Comparison of ENCODE assay signal across 8 cellular contexts in the genomic region with DNA sequence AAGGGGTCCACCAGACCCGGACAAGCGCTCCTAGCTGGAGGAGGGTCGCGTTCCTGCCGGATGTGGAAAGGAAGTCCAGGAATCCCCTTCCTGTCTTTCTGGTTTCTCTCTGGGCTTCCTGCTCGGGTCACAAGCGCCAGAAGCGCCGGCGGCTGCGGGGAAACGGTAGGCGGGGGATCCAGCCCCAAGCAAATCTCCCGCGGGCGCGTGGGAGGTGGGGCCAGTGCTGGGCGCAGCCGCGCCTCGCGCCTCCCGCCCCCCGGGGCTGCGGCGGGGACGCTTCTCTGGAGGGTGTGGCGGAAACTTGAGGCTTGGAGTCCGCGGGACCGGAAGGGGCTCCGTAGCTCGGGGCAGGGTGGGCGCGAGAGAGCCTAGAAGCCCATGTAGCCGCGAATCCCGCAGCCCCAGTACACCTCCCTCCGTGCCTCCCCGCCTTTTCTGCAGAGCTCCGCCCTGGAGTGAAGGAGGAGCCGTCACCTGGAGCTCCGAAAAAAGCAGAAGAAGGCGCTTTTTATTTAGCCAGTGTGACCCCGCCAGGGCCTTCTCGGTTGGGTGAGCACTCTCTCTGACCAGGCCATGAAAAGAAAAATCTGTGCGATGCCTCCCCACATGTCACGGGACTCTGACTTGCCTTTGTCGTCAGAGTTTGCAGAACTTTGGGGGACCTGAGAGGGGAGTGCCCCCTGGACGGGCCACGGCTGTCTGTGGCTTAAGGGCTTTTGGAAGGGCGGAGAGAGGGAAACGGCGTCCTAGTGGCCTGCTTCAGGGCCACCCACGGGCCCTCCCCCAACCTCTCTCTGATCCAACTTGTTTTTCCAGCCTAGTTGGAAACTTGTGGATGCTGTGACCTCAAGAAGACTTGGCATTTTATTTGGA. TPM values are rescaled to one million over a fixed set of nuclear protein-coding genes. Genes with fewer than 3 reads are reported as not detected.
DNase-seq lines count a peak whose midpoint lies in the region; ATAC-seq and TF ChIP-seq lines count a peak whose summit lies in the region.

No MANE protein-coding gene starts in this region.

- CTCF ChIA-PET in T-cell (lab: Charles Lee), result interaction anchor here (0.5 to 2.7 kb wide), 19 partner anchors 8 to 694 kb away, joined by 3 to 26 read pairs (median 4); a partner anchor contains a TSS

- TF ChIP-seq CTCF in GM12865 (IDR thresholded peaks at IDR 0.05; ENCODE audit: insufficient read depth, low read depth, low read length, missing control alignments), result no peak
- no peak for TF ChIP-seq CTCF in vagina (IDR thresholded peaks at IDR 0.05)

- ATAC-seq in HG02571 (IDR thresholded peaks at IDR 0.05; ENCODE audit: unreplicated experiment) (peak; percentile 65), T-cell (replicated peaks in 1 of 4) (peak; percentile 76 to 80 (median 78)), right cardiac atrium (peak; percentile 98)

- TF ChIP-seq POLR2A in vagina (IDR thresholded peaks at IDR 0.05), result peak in 1 of 2 donors; percentile 29

- intact Hi-C loops in right cardiac atrium (cut with DNase I) (loop anchor here in 1 of 4 donors (10.0 kb wide), 1 partner anchor 57 kb away; no protein-coding TSS in a partner anchor), vagina (cut with DNase I) (no loop called here)

- peak overlapping the region; percentile 98 for H3K27ac Mint-ChIP-seq in T-cell

- H3K9ac ChIP-seq in rectal smooth muscle tissue (ENCODE audit: low read length), result peak overlapping the region; percentile 86

- H3K4me3 Mint-ChIP-seq in T-cell, result peak overlapping the region; percentile 90 to 95 (median 92)

- H3K27me3 ChIP-seq in right cardiac atrium (ENCODE audit: control insufficient read depth, insufficient read depth) (no peaks in the 10 kb centered on the region), rectal smooth muscle tissue (ENCODE audit: control insufficient read depth, insufficient read depth, low read length) (no peaks in the 10 kb centered on the region), vagina (no peaks in the 10 kb centered on the region)

- DNase-seq in GM12865 (ENCODE audit: low read depth), result peak; percentile 96
- DNase-seq in NAMALWA (ENCODE audit: low spot score), result peak; percentile 98
- DNase-seq in T-cell, result peak; percentile 82 to 95 (median 89)
- peak; percentile 81 for DNase-seq in amniotic epithelial cell (ENCODE audit: low read depth)
- peak; percentile 86 to 93 (median 93) for DNase-seq in right cardiac atrium
- DNase-seq in vagina (ENCODE audit: extremely low spot score in 2 of 2), result no peak

- no peaks in the 10 kb centered on the region for H3K36me3 ChIP-seq in rectal smooth muscle tissue (ENCODE audit: control insufficient read depth, insufficient read depth, low read length)
- H3K36me3 ChIP-seq in vagina, result no peaks in the 10 kb centered on the region

- H3K4me3 ChIP-seq in GM12865 (ENCODE audit: low read depth, low read length) (peak overlapping the region; percentile 83), right cardiac atrium (ENCODE audit: low read length) (peak overlapping the region; percentile 79), rectal smooth muscle tissue (ENCODE audit: low read length) (peak overlapping the region; percentile 86), vagina (peak overlapping the region; percentile 75 to 93)

- WGBS in right cardiac atrium, result under 1% methylated on average over 55 of the region's 55 CpGs

- H3K4me1 ChIP-seq in right cardiac atrium (ENCODE audit: control insufficient read depth, insufficient read depth, low read length) (no peaks in the 10 kb centered on the region), rectal smooth muscle tissue (ENCODE audit: control insufficient read depth, insufficient read depth, low read length) (no peaks in the 10 kb centered on the region), vagina (peaks cover 41% of the 10 kb centered on the region)

- H3K36me3 Mint-ChIP-seq in T-cell, result peaks cover 32% of the 10 kb centered on the region

- H3K9me3 ChIP-seq in right cardiac atrium (ENCODE audit: control insufficient read depth, low read length) (no peaks in the 10 kb centered on the region), vagina (no peaks in the 10 kb centered on the region)

- no peaks in the 10 kb centered on the region for H3K27me3 Mint-ChIP-seq in T-cell

- H3K27ac ChIP-seq in right cardiac atrium (ENCODE audit: low read length), result peak overlapping the region; percentile 94
- peak overlapping the region; percentile 79 for H3K27ac ChIP-seq in rectal smooth muscle tissue (ENCODE audit: low read depth, low read length)
- peak overlapping the region; percentile 94 for H3K27ac ChIP-seq in vagina

- peaks cover 52 to 64% (median 58%) of the 10 kb centered on the region in 3 donors for H3K4me1 Mint-ChIP-seq in T-cell

- H3K9me3 Mint-ChIP-seq in T-cell, result peaks cover 0 to 13% (median 11%) of the 10 kb centered on the region in 3 donors

- POLR2A ChIA-PET in T-cell (lab: Charles Lee), result interaction anchor here (0.6 to 2.2 kb wide), 22 partner anchors 9 to 262 kb away, joined by 3 to 26 read pairs (median 4); a partner anchor contains a TSS

RNA-seq across cellular contexts. Expression of a gene that starts 21.4 kb away (rescaled TPM):
- 100 to 1,000 TPM; 217 to 338 (median 311) TPM for total RNA-seq in T-cell
- total RNA-seq in right cardiac atrium, result 10 to 100 TPM in 3 of 4 donors, 1 to 10 TPM in 1; 9.6 to 17.8 (median 12.9) TPM
- 3.1 TPM for polyA plus RNA-seq in right cardiac atrium
- total RNA-seq in vagina, result 13.5 TPM

RNA-seq across cellular contexts. Expression of a gene that starts 40.3 kb away (rescaled TPM):
- total RNA-seq in T-cell (10 to 100 TPM in 4 of 5 donors, 1 to 10 TPM in 1; 9.0 to 55.5 (median 31.6) TPM), right cardiac atrium (under 1 TPM in 3 of 4 donors, not detected in 1; 0.37 to 0.46 (median 0.38) TPM), vagina (1.5 TPM)
- polyA plus RNA-seq in right cardiac atrium, result 0.18 TPM

Comparison
In these comparisons a context has a peak if more than half of its experiments do, and no peak if none do; other contexts are left out.
1. DNase-seq: peak in GM12865 (single experiment), NAMALWA (single experiment), T-cell (34 of 34), amniotic epithelial cell (single experiment) and right cardiac atrium (3 of 3); none in vagina (0 of 2).
2. RNA of a gene that starts 21.4 kb away (total RNA-seq): 217 to 338 TPM in T-cell; 13.5 TPM in vagina (single experiment) and 9.6 to 17.8 TPM in right cardiac atrium; every median in the first group is over 10 times any median in the second.
3. Peak in every context shown above with its lines, with median percentiles within 50 percentile points of each other: H3K4me3 ChIP-seq, ATAC-seq and H3K27ac ChIP-seq.